In genomic region chr17:58535431-58535830, GRCh38 we compare ENCODE assay signal across 1 cellular context.
TF ChIP-seq lines count a peak whose summit lies in the region.

No MANE protein-coding gene starts in this region.

TF ChIP-seq in HepG2, 621 proteins besides CTCF, POLR2A, EP300 and RAD21 (continued from another document and continues in another):
- no peak for TF ChIP-seq AKNA (CRISPR knock-in tag; IDR thresholded peaks at IDR 0.05; ENCODE audit: borderline replicate concordance)
- no peak for TF ChIP-seq ZFP37 (CRISPR knock-in tag; IDR thresholded peaks at IDR 0.05; ENCODE audit: borderline replicate concordance)
- TF ChIP-seq FOSL1 (CRISPR knock-in tag; IDR thresholded peaks at IDR 0.05; ENCODE audit: borderline replicate concordance), result peak; percentile 84
- TF ChIP-seq ZNF607 (CRISPR knock-in tag; IDR thresholded peaks at IDR 0.05; ENCODE audit: borderline replicate concordance), result no peak
- peak; percentile 83; the same call in 1 of the 2 replicates for TF ChIP-seq JUN (CRISPR knock-in tag; IDR thresholded peaks at IDR 0.05)
- no peak for TF ChIP-seq PLRG1 (conservative IDR thresholded peaks at IDR 0.05)
- TF ChIP-seq YY1 (IDR thresholded peaks at IDR 0.05; ENCODE audit: insufficient read depth, insufficient replicate concordance, low read depth, low read length), result peak; percentile 12
- no peak for TF ChIP-seq AGO2 (optimal IDR thresholded peaks at IDR 0.05; ENCODE audit: low read depth, low read length)
- peak; percentile 63; the same call in 1 of the 2 replicates for TF ChIP-seq JUNB (CRISPR knock-in tag; IDR thresholded peaks at IDR 0.05; ENCODE audit: borderline replicate concordance)
- peak; percentile 29; the same call in 1 of the 2 replicates for TF ChIP-seq BCL6 (CRISPR knock-in tag; IDR thresholded peaks at IDR 0.05)
- TF ChIP-seq DMTF1 (CRISPR knock-in tag; IDR thresholded peaks at IDR 0.05), result no peak
- TF ChIP-seq XRCC5 (optimal IDR thresholded peaks at IDR 0.05; ENCODE audit: low read length), result peak; percentile 28
- TF ChIP-seq ZNF841 (CRISPR knock-in tag; IDR thresholded peaks at IDR 0.05; ENCODE audit: borderline replicate concordance), result no peak
- TF ChIP-seq ZNF543 (CRISPR knock-in tag; IDR thresholded peaks at IDR 0.05), result no peak
- peak; percentile 44; the same call in 1 of the 2 replicates for TF ChIP-seq NR2C2 (CRISPR knock-in tag; IDR thresholded peaks at IDR 0.05; ENCODE audit: borderline replicate concordance)
- TF ChIP-seq ZUFSP (CRISPR knock-in tag; IDR thresholded peaks at IDR 0.05; ENCODE audit: borderline replicate concordance), result no peak
- no peak for TF ChIP-seq ZBTB26 (CRISPR knock-in tag; IDR thresholded peaks at IDR 0.05; ENCODE audit: borderline replicate concordance)
- no peak for TF ChIP-seq STAG1 (CRISPR knock-in tag; IDR thresholded peaks at IDR 0.05)
- TF ChIP-seq CBX1 (IDR thresholded peaks at IDR 0.05; ENCODE audit: low read depth), result no peak
- TF ChIP-seq HNF1B (CRISPR knock-in tag; IDR thresholded peaks at IDR 0.05), result no peak
- TF ChIP-seq ZNF704 (CRISPR knock-in tag; IDR thresholded peaks at IDR 0.05; ENCODE audit: borderline replicate concordance), result no peak
- no peak for TF ChIP-seq ZSCAN21 (CRISPR knock-in tag; IDR thresholded peaks at IDR 0.05; ENCODE audit: borderline replicate concordance)
- peak; percentile 29; the same call in 1 of the 2 replicates for TF ChIP-seq MED1 (CRISPR knock-in tag; IDR thresholded peaks at IDR 0.05)
- TF ChIP-seq ZNF564 (CRISPR knock-in tag; IDR thresholded peaks at IDR 0.05), result no peak
- no peak for TF ChIP-seq PHF20 (CRISPR knock-in tag; IDR thresholded peaks at IDR 0.05)
- no peak for TF ChIP-seq SSRP1 (CRISPR knock-in tag; IDR thresholded peaks at IDR 0.05)
- TF ChIP-seq ZBTB25 (CRISPR knock-in tag; IDR thresholded peaks at IDR 0.05), result no peak
- peak; percentile 22; the same call in 1 of the 2 replicates for TF ChIP-seq FOXP4 (CRISPR knock-in tag; IDR thresholded peaks at IDR 0.05)
- TF ChIP-seq FOXA1 (IDR thresholded peaks at IDR 0.05), result no peak
- TF ChIP-seq FOXA1 (CRISPR knock-in tag; IDR thresholded peaks at IDR 0.05), result peak; percentile 24; the same call in 1 of the 2 replicates
- TF ChIP-seq TP53 (CRISPR knock-in tag; conservative IDR thresholded peaks at IDR 0.05), result no peak
- no peak for TF ChIP-seq ZNF335 (CRISPR knock-in tag; IDR thresholded peaks at IDR 0.05)
- TF ChIP-seq ZNF784 (CRISPR knock-in tag; IDR thresholded peaks at IDR 0.05; ENCODE audit: borderline replicate concordance), result no peak
- no peak for TF ChIP-seq RFXAP (CRISPR knock-in tag; IDR thresholded peaks at IDR 0.05; ENCODE audit: borderline replicate concordance)
- 0 out of 2 replicates have a peak, but pooled peaks have one; percentile 10 for TF ChIP-seq ZBTB20 (CRISPR knock-in tag; IDR thresholded peaks at IDR 0.05; ENCODE audit: borderline replicate concordance, low read depth)
- peak; percentile 52; the same call in 1 of the 2 replicates for TF ChIP-seq TBX3 (IDR thresholded peaks at IDR 0.05; ENCODE audit: borderline replicate concordance)
- 0 out of 2 replicates have a peak, but pooled peaks have one; percentile 26 for TF ChIP-seq TFE3 (CRISPR knock-in tag; IDR thresholded peaks at IDR 0.05)
- no peak for TF ChIP-seq ZNF503 (CRISPR knock-in tag; IDR thresholded peaks at IDR 0.05)
- TF ChIP-seq NCOA5 (CRISPR knock-in tag; IDR thresholded peaks at IDR 0.05), result no peak
- TF ChIP-seq ZNF263 (CRISPR knock-in tag; IDR thresholded peaks at IDR 0.05), result no peak
